Comparison of ENCODE assay signal across 1 cellular context in the genomic region with DNA sequence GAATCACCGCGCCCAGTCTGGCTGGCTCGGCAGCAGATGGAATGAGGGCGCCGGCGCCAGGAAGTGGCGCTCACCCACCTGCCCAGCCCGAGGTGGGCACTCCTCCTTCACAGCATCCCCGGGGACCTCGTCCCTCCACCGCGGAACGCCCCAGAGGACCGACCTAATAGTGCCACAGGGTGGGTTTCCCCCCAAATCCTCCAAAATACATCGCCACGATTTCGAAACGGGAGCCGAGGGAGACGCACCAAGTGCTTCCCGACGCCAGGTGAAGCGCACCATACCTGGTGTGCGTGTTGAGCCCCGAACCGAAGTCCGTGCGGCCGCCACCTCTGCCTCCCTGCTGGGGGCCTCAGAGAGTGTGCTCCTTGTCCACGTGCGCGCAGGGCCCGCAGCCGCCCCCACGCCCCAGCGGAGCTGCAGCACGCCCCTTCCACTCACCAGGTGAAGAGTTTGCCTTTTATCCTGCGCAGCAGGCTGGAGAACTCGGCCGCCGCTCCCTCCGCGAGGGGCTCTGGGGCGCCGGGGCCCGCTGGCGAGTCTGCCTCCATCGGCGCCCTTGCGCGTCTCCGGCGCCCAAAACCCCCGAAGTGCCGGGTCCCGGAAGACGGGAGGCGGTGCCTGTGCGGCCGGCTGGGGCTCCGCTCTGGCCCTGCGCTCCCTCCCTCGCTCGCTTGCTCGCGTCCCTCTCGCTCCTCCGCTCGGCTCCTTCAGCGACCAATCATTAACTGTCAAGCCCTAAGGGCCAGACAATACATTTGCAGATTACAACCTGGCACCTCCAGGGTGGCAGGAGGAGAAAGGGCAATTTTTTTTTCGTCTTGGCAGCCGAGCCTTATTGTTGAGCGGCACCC.
A peak's percentile ranks its signal among the peaks of the same experiment; 100 is the strongest.
TF ChIP-seq lines count a peak whose summit lies in the region.

A gene with protein sequence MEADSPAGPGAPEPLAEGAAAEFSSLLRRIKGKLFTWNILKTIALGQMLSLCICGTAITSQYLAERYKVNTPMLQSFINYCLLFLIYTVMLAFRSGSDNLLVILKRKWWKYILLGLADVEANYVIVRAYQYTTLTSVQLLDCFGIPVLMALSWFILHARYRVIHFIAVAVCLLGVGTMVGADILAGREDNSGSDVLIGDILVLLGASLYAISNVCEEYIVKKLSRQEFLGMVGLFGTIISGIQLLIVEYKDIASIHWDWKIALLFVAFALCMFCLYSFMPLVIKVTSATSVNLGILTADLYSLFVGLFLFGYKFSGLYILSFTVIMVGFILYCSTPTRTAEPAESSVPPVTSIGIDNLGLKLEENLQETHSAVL (minus strand): TSS at position 571 of the 854 bp plus-strand sequence. CDS start 20 bp downstream, at position 551.

TF ChIP-seq in HEK293, 187 proteins besides CTCF, POLR2A, EP300 and RAD21 (continued from another document):
- TF ChIP-seq, protein P1, sequence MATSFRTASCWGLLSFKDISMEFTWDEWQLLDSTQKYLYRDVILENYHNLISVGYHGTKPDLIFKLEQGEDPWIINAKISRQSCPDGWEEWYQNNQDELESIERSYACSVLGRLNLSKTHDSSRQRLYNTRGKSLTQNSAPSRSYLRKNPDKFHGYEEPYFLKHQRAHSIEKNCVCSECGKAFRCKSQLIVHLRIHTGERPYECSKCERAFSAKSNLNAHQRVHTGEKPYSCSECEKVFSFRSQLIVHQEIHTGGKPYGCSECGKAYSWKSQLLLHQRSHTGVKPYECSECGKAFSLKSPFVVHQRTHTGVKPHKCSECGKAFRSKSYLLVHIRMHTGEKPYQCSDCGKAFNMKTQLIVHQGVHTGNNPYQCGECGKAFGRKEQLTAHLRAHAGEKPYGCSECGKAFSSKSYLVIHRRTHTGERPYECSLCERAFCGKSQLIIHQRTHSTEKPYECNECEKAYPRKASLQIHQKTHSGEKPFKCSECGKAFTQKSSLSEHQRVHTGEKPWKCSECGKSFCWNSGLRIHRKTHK (tag by site-specific recombination; IDR thresholded peaks at IDR 0.05): no peak
- TF ChIP-seq, protein P2, sequence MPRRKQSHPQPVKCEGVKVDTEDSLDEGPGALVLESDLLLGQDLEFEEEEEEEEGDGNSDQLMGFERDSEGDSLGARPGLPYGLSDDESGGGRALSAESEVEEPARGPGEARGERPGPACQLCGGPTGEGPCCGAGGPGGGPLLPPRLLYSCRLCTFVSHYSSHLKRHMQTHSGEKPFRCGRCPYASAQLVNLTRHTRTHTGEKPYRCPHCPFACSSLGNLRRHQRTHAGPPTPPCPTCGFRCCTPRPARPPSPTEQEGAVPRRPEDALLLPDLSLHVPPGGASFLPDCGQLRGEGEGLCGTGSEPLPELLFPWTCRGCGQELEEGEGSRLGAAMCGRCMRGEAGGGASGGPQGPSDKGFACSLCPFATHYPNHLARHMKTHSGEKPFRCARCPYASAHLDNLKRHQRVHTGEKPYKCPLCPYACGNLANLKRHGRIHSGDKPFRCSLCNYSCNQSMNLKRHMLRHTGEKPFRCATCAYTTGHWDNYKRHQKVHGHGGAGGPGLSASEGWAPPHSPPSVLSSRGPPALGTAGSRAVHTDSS (tag by site-specific recombination; IDR thresholded peaks at IDR 0.05): no peak
- TF ChIP-seq, protein P3, sequence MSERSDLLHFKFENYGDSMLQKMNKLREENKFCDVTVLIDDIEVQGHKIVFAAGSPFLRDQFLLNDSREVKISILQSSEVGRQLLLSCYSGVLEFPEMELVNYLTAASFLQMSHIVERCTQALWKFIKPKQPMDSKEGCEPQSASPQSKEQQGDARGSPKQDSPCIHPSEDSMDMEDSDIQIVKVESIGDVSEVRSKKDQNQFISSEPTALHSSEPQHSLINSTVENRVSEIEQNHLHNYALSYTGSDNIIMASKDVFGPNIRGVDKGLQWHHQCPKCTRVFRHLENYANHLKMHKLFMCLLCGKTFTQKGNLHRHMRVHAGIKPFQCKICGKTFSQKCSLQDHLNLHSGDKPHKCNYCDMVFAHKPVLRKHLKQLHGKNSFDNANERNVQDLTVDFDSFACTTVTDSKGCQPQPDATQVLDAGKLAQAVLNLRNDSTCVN (tag by site-specific recombination; optimal IDR thresholded peaks at IDR 0.05): peak; percentile 86
- TF ChIP-seq ZBTB20 (tag by site-specific recombination; IDR thresholded peaks at IDR 0.05) (peak; percentile 82), KLF9 (tag by site-specific recombination; IDR thresholded peaks at IDR 0.05; ENCODE audit: low read depth) (peak; percentile 85), SP3 (tag by site-specific recombination; IDR thresholded peaks at IDR 0.05) (peak; percentile 44; the same call in 1 of the 2 replicates), SP2 (tag by site-specific recombination; IDR thresholded peaks at IDR 0.05) (peak; percentile 80), ZNF48 (tag by site-specific recombination; IDR thresholded peaks at IDR 0.05) (no peak), ZIC2 (tag by site-specific recombination; IDR thresholded peaks at IDR 0.05) (peak; percentile 80), YY1 (tag by site-specific recombination; IDR thresholded peaks at IDR 0.05) (0 out of 2 replicates have a peak, but pooled peaks have one; percentile 31), ZNF596 (tag by site-specific recombination; IDR thresholded peaks at IDR 0.05) (peak; percentile 92), ZNF660 (tag by site-specific recombination; IDR thresholded peaks at IDR 0.05) (0 out of 2 replicates have a peak, but pooled peaks have one; percentile 9), ZBTB8A (tag by site-specific recombination; IDR thresholded peaks at IDR 0.05) (peak; percentile 97), EGR2 (tag by site-specific recombination; IDR thresholded peaks at IDR 0.05; ENCODE audit: low read depth) (peak; percentile 13; the same call in 1 of the 2 replicates), ZNF354C (tag by site-specific recombination; IDR thresholded peaks at IDR 0.05; ENCODE audit: borderline replicate concordance, low read depth) (no peak), ZNF10 (tag by site-specific recombination; IDR thresholded peaks at IDR 0.05) (peak; percentile 43; the same call in 1 of the 2 replicates), ZXDB (tag by site-specific recombination; IDR thresholded peaks at IDR 0.05) (peak; percentile 74), ZBTB48 (tag by site-specific recombination; IDR thresholded peaks at IDR 0.05) (peak; percentile 74)
- TF ChIP-seq, protein P4, sequence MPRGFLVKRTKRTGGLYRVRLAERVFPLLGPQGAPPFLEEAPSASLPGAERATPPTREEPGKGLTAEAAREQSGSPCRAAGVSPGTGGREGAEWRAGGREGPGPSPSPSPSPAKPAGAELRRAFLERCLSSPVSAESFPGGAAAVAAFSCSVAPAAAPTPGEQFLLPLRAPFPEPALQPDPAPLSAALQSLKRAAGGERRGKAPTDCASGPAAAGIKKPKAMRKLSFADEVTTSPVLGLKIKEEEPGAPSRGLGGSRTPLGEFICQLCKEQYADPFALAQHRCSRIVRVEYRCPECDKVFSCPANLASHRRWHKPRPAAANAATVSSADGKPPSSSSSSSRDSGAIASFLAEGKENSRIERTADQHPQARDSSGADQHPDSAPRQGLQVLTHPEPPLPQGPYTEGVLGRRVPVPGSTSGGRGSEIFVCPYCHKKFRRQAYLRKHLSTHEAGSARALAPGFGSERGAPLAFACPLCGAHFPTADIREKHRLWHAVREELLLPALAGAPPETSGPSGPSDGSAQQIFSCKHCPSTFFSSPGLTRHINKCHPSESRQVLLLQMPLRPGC (tag by site-specific recombination; IDR thresholded peaks at IDR 0.05): no peak
- TF ChIP-seq, protein P5, sequence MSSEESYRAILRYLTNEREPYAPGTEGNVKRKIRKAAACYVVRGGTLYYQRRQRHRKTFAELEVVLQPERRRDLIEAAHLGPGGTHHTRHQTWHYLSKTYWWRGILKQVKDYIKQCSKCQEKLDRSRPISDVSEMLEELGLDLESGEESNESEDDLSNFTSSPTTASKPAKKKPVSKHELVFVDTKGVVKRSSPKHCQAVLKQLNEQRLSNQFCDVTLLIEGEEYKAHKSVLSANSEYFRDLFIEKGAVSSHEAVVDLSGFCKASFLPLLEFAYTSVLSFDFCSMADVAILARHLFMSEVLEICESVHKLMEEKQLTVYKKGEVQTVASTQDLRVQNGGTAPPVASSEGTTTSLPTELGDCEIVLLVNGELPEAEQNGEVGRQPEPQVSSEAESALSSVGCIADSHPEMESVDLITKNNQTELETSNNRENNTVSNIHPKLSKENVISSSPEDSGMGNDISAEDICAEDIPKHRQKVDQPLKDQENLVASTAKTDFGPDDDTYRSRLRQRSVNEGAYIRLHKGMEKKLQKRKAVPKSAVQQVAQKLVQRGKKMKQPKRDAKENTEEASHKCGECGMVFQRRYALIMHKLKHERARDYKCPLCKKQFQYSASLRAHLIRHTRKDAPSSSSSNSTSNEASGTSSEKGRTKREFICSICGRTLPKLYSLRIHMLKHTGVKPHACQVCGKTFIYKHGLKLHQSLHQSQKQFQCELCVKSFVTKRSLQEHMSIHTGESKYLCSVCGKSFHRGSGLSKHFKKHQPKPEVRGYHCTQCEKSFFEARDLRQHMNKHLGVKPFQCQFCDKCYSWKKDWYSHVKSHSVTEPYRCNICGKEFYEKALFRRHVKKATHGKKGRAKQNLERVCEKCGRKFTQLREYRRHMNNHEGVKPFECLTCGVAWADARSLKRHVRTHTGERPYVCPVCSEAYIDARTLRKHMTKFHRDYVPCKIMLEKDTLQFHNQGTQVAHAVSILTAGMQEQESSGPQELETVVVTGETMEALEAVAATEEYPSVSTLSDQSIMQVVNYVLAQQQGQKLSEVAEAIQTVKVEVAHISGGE (tag by site-specific recombination; conservative IDR thresholded peaks at IDR 0.05; ENCODE audit: low read depth): peak; percentile 54; the same call in 1 of the 2 replicates
- TF ChIP-seq, protein P6, sequence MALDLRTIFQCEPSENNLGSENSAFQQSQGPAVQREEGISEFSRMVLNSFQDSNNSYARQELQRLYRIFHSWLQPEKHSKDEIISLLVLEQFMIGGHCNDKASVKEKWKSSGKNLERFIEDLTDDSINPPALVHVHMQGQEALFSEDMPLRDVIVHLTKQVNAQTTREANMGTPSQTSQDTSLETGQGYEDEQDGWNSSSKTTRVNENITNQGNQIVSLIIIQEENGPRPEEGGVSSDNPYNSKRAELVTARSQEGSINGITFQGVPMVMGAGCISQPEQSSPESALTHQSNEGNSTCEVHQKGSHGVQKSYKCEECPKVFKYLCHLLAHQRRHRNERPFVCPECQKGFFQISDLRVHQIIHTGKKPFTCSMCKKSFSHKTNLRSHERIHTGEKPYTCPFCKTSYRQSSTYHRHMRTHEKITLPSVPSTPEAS (tag by site-specific recombination; IDR thresholded peaks at IDR 0.05): no peak
